In genomic region chr17:38327936-38328335, GRCh38 we compare ENCODE assay signal across 2 cellular contexts.
TF ChIP-seq lines count a peak whose summit lies in the region.

No MANE protein-coding gene starts in this region.

TF ChIP-seq in IMR-90, 13 proteins besides CTCF, POLR2A, EP300 and RAD21:
- no peak for TF ChIP-seq CEBPB (IDR thresholded peaks at IDR 0.05; ENCODE audit: low read depth, low read length)
- no peak for TF ChIP-seq FOS (IDR thresholded peaks at IDR 0.05; ENCODE audit: low read depth, low read length)
- TF ChIP-seq ELK1 (IDR thresholded peaks at IDR 0.05; ENCODE audit: borderline replicate concordance, low read depth, low read length), result no peak
- no peak for TF ChIP-seq USF2 (IDR thresholded peaks at IDR 0.05; ENCODE audit: low read depth, low read length)
- no peak for TF ChIP-seq NFE2L2 (IDR thresholded peaks at IDR 0.05; ENCODE audit: low read depth, low read length)
- TF ChIP-seq RFX5 (IDR thresholded peaks at IDR 0.05; ENCODE audit: low read depth, low read length), result no peak
- no peak for TF ChIP-seq BHLHE40 (IDR thresholded peaks at IDR 0.05; ENCODE audit: low read depth, low read length)
- no peak for TF ChIP-seq SMC3 (IDR thresholded peaks at IDR 0.05; ENCODE audit: low read depth, low read length)
- TF ChIP-seq MAFK (IDR thresholded peaks at IDR 0.05; ENCODE audit: low read depth, low read length), result no peak
- no peak for TF ChIP-seq CHD1 (IDR thresholded peaks at IDR 0.05; ENCODE audit: low read depth, low read length)
- no peak for TF ChIP-seq MAZ (IDR thresholded peaks at IDR 0.05; ENCODE audit: borderline replicate concordance, low read depth, low read length)

TF ChIP-seq in H1, 55 proteins besides CTCF, POLR2A, EP300 and RAD21:
- TF ChIP-seq TEAD4 (IDR thresholded peaks at IDR 0.05; ENCODE audit: low read depth, low read length) (no peak), EGR1 (IDR thresholded peaks at IDR 0.05; ENCODE audit: borderline replicate concordance, low read depth, low read length) (no peak), BACH1 (IDR thresholded peaks at IDR 0.05; ENCODE audit: low read length) (no peak), PHF8 (conservative IDR thresholded peaks at IDR 0.05; ENCODE audit: low read depth, low read length) (no peak), NRF1 (IDR thresholded peaks at IDR 0.05; ENCODE audit: low read depth, low read length) (no peak), MAFK (IDR thresholded peaks at IDR 0.05; ENCODE audit: low read depth, low read length) (no peak), TAF7 (optimal IDR thresholded peaks at IDR 0.05; ENCODE audit: borderline replicate concordance, low read depth, low read length) (no peak), BRCA1 (IDR thresholded peaks at IDR 0.05; ENCODE audit: low read depth, low read length) (no peak), RXRA (IDR thresholded peaks at IDR 0.05; ENCODE audit: insufficient read depth, low read depth, low read length) (no peak)
